ENCODE assay signal across 1 cellular context in the genomic region with DNA sequence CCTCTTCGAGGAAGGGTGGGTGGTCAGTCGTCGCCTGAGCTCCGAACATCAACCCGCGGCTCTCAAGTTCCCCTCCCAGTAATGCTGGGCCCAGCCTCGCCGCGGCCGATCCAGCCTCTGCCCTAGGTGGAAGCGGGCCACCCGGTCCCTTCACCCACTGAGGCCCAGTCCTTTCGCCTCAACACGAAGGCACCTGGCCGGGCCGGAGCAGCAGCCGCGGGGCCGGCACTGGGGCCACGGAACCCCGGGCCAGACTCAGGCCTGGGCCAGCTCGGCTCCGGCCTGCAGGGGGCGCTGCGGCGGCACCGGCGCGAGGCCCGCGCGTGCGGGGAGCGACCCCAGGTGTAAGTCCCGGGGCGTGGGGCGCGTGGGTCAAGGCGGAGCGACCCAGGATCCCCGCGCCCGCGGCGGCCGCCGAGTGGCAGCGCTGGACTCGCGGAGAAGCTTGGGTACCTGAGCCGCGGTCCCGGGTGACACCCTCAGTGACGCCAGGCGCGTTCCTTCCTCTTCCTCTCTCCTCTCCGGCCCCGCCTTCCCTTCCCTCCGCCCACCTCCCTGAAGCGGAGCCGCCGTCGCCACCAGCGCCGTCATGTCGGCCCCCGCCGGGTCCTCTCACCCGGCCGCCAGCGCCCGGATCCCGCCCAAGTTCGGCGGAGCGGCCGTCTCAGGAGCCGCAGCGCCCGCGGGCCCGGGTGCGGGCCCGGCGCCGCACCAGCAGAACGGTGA.
TF ChIP-seq lines count a peak whose summit lies in the region.

A gene (plus strand): TSS at position 535 of the 726 bp plus-strand sequence. CDS start 55 bp downstream, at position 590.

TF ChIP-seq in IMR-90, 13 proteins besides CTCF, POLR2A, EP300 and RAD21 (continued from another document):
- TF ChIP-seq MXI1 (IDR thresholded peaks at IDR 0.05; ENCODE audit: borderline replicate concordance, low read depth, low read length) (peak; percentile 82; the same call in 1 of the 2 replicates), CHD1 (IDR thresholded peaks at IDR 0.05; ENCODE audit: low read depth, low read length) (no peak), SMC3 (IDR thresholded peaks at IDR 0.05; ENCODE audit: low read depth, low read length) (peak; percentile 34; the same call in 1 of the 2 replicates), NFE2L2 (IDR thresholded peaks at IDR 0.05; ENCODE audit: low read depth, low read length) (no peak), BHLHE40 (IDR thresholded peaks at IDR 0.05; ENCODE audit: low read depth, low read length) (peak; percentile 85), CEBPB (IDR thresholded peaks at IDR 0.05; ENCODE audit: low read depth, low read length) (no peak)
- TF ChIP-seq, protein P1, sequence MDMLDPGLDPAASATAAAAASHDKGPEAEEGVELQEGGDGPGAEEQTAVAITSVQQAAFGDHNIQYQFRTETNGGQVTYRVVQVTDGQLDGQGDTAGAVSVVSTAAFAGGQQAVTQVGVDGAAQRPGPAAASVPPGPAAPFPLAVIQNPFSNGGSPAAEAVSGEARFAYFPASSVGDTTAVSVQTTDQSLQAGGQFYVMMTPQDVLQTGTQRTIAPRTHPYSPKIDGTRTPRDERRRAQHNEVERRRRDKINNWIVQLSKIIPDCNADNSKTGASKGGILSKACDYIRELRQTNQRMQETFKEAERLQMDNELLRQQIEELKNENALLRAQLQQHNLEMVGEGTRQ (IDR thresholded peaks at IDR 0.05; ENCODE audit: low read depth, low read length), result no peak
- TF ChIP-seq, protein P2, sequence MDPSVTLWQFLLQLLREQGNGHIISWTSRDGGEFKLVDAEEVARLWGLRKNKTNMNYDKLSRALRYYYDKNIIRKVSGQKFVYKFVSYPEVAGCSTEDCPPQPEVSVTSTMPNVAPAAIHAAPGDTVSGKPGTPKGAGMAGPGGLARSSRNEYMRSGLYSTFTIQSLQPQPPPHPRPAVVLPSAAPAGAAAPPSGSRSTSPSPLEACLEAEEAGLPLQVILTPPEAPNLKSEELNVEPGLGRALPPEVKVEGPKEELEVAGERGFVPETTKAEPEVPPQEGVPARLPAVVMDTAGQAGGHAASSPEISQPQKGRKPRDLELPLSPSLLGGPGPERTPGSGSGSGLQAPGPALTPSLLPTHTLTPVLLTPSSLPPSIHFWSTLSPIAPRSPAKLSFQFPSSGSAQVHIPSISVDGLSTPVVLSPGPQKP (IDR thresholded peaks at IDR 0.05; ENCODE audit: borderline replicate concordance, low read depth, low read length), result no peak
